28 cellular contexts compared by ENCODE assay signal in the genomic region with DNA sequence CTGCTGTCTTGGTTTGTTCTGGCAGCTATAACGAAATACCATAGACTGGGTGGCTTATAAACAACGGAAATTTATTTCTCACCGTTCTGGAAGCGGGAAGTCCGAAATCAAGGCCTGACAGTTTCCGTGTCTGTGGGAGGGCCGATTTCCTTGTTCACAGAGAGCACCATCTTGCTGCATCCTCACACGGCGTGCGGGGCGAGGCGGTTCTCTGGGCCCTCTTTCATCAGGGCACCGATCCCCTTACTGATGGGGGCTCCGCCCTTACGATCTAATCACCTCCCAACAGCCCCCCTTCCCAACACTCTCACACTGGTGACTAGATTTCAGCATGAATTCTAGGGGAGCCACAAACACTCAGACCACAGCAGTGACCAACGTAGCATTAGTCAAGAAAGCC.
"Had no signal": no experiment of that assay in that cellular context is flagged by ENCODE, and none has a peak within 500 bp of the region (broad histone marks: within the 10 kb centered on the region; RNA-seq: fewer than 3 reads in every experiment).

No MANE protein-coding gene starts in this region.

- H3K36me3 Mint-ChIP-seq: naive thymus-derived CD4-positive, alpha-beta T cell had no signal

- H3K4me1 Mint-ChIP-seq: activated B cell treated with CpG ODN at 0.5 μM for 24 hours; activated naive CD8-positive, alpha-beta T cell treated with anti-CD3 and anti-CD28 coated beads for 36 hours; endodermal cell; memory B cell; naive thymus-derived CD4-positive, alpha-beta T cell; stimulated activated naive CD8-positive, alpha-beta T cell treated with anti-CD3 and anti-CD28 coated beads, Interleukin-15, amount 100 ng/mL, for 72 hours; T-helper 17 cell had no signal

- H3K4me1 ChIP-seq: esophagus squamous epithelium, pancreas had no signal

- H3K4me3 Mint-ChIP-seq: activated B cell treated with CpG ODN at 0.5 μM for 24 hours; activated naive CD8-positive, alpha-beta T cell treated with anti-CD3 and anti-CD28 coated beads for 36 hours; activated T-cell treated with anti-CD3 and anti-CD28 coated beads, Interleukin-2, amount 50 U/mL, for 4 hours; endodermal cell; memory B cell; naive thymus-derived CD4-positive, alpha-beta T cell; stimulated activated naive CD8-positive, alpha-beta T cell treated with anti-CD3 and anti-CD28 coated beads, Interleukin-15, amount 100 ng/mL, for 72 hours; T-helper 17 cell had no signal

- H3K27me3 Mint-ChIP-seq: activated B cell treated with CpG ODN at 0.5 μM for 24 hours; activated naive CD8-positive, alpha-beta T cell treated with anti-CD3 and anti-CD28 coated beads for 36 hours; memory B cell; naive thymus-derived CD4-positive, alpha-beta T cell; stimulated activated naive CD8-positive, alpha-beta T cell treated with anti-CD3 and anti-CD28 coated beads, Interleukin-15, amount 100 ng/mL, for 72 hours; T-helper 17 cell had no signal

- FAIRE-seq: pancreas, urothelium cell line had no signal

- H3K27ac ChIP-seq: coronary artery, esophagus squamous epithelium, gastroesophageal sphincter, pancreas, skin epidermis had no signal

- ATAC-seq: activated T-cell treated with anti-CD3 and anti-CD28 coated beads, Interleukin-2, amount 50 U/mL, for 4 hours; gastroesophageal sphincter; left ventricle myocardium superior; mucosa of descending colon; naive thymus-derived CD4-positive, alpha-beta T cell; pancreas; right cardiac atrium; stimulated activated naive CD8-positive, alpha-beta T cell treated with anti-CD3 and anti-CD28 coated beads, Interleukin-15, amount 100 ng/mL, for 72 hours; T-helper 17 cell had no signal

- H3K27me3 ChIP-seq: esophagus squamous epithelium, gastroesophageal sphincter, pancreas, tibial nerve had no signal

- H3K4me3 ChIP-seq: coronary artery, esophagus squamous epithelium, gastroesophageal sphincter, mucosa of descending colon, pancreas, skin epidermis, tibial nerve had no signal

- DNase-seq: activated B cell treated with CpG ODN at 0.5 μM for 24 hours; activated CD4-positive, alpha-beta T cell treated with anti-CD3 and anti-CD28 coated beads for 4 hours; activated CD4-positive, alpha-beta T cell treated with anti-CD3 and anti-CD28 coated beads, Interleukin-2, amount 50 U/mL, for 48 hours; activated CD8-positive, alpha-beta memory T cell treated with anti-CD3 and anti-CD28 coated beads, Interleukin-2, amount 50 U/mL, for 48 hours; activated naive CD4-positive, alpha-beta T cell; activated naive CD8-positive, alpha-beta T cell treated with anti-CD3 and anti-CD28 coated beads for 36 hours; activated T-cell treated with anti-CD3 and anti-CD28 coated beads, Interleukin-2, amount 50 U/mL, for 4 hours; amniotic stem cell; cerebellar nuclear complex; endodermal cell; esophagus squamous epithelium; head of caudate nucleus; hypothalamus; left ventricle myocardium superior; mucosa of descending colon; naive thymus-derived CD4-positive, alpha-beta T cell; pancreas; stimulated activated CD4-positive, alpha-beta T cell treated with anti-CD3 and anti-CD28 coated beads, Interleukin-1b, Interleukin-23, amount 100 ng/mL, for 48 hours; stimulated activated naive CD8-positive, alpha-beta T cell treated with anti-CD3 and anti-CD28 coated beads, Interleukin-15, amount 100 ng/mL, for 72 hours; T-helper 17 cell had no signal

- H3K27ac Mint-ChIP-seq: activated B cell treated with CpG ODN at 0.5 μM for 24 hours; activated naive CD8-positive, alpha-beta T cell treated with anti-CD3 and anti-CD28 coated beads for 36 hours; activated T-helper 2 cell treated with anti-CD3 and anti-CD28 coated beads, Interferon-gamma antibody, Interleukin-2, Interleukin-4, amounts not matched to agents 10 μg/mL and 5 μg/mL and 100 μg/mL, durations not matched to agents 14 hours and 24 hours and 36 hours; endodermal cell; memory B cell; naive thymus-derived CD4-positive, alpha-beta T cell; stimulated activated naive CD8-positive, alpha-beta T cell treated with anti-CD3 and anti-CD28 coated beads, Interleukin-15, amount 100 ng/mL, for 72 hours; T-helper 17 cell had no signal

- H3K9me3 ChIP-seq: esophagus squamous epithelium, gastroesophageal sphincter, pancreas had no signal

- H3K36me3 ChIP-seq: esophagus squamous epithelium, gastroesophageal sphincter, pancreas, tibial nerve had no signal
